Comparison of ENCODE assay signal across 10 cellular contexts in genomic region chr15:64653757-64654156, GRCh38.
DNase-seq lines count a peak whose midpoint lies in the region; ATAC-seq and TF ChIP-seq lines count a peak whose summit lies in the region.
"Had no signal": no experiment of that assay in that cellular context is flagged by ENCODE, and none has a peak within 500 bp of the region (broad histone marks: within the 10 kb centered on the region; RNA-seq: fewer than 3 reads in every experiment).

No MANE protein-coding gene starts in this region.

- POLR2A ChIA-PET in naive thymus-derived CD4-positive, alpha-beta T cell (lab: Charles Lee) = interaction anchor here (0.6 to 1.8 kb wide), 9 partner anchors 20 to 230 kb away, joined by 3 to 8 read pairs (median 4); no protein-coding TSS in a partner anchor

- peak; percentile 31 for ATAC-seq in naive thymus-derived CD4-positive, alpha-beta T cell
- ATAC-seq in esophagus mucosa (no peak), GM19397 (IDR thresholded peaks at IDR 0.05; ENCODE audit: unreplicated experiment) (no peak)
- ATAC-seq: gastrocnemius medialis had no signal

- H3K4me3 ChIP-seq in naive thymus-derived CD4-positive, alpha-beta T cell (ENCODE audit: low read length) = no peak overlapping the region
- H3K4me3 ChIP-seq in tibial artery = no peak overlapping the region
- H3K4me3 ChIP-seq: gastrocnemius medialis had no signal

- H3K4me3 Mint-ChIP-seq in naive thymus-derived CD4-positive, alpha-beta T cell = peak overlapping the region in 3 of 10 donors; percentile 29 to 41 (median 40)
- H3K4me3 Mint-ChIP-seq: activated CD4-positive, alpha-beta memory T cell treated with anti-CD3 and anti-CD28 coated beads for 36 hours had no signal

- no peak overlapping the region for H3K27ac ChIP-seq in naive thymus-derived CD4-positive, alpha-beta T cell (ENCODE audit: low read depth, low read length)
- no peak overlapping the region for H3K27ac ChIP-seq in tibial artery
- H3K27ac ChIP-seq: gastrocnemius medialis had no signal

- H3K4me1 Mint-ChIP-seq in naive thymus-derived CD4-positive, alpha-beta T cell = peaks cover 22 to 65% (median 50%) of the 10 kb centered on the region in 7 donors

- peaks cover 0 to 6% (median 0%) of the 10 kb centered on the region in 3 experiments for H3K36me3 ChIP-seq in naive thymus-derived CD4-positive, alpha-beta T cell (ENCODE audit: control insufficient read depth in 2 of 3, insufficient read depth in 3 of 3, low read length in 3 of 3)
- no peaks in the 10 kb centered on the region for H3K36me3 ChIP-seq in tibial artery
- H3K36me3 ChIP-seq: gastrocnemius medialis had no signal

- CTCF ChIA-PET in naive thymus-derived CD4-positive, alpha-beta T cell (lab: Charles Lee) = interaction anchor here (0.6 to 5.8 kb wide), 28 partner anchors 9 to 438 kb away, joined by 3 to 96 read pairs (median 4); partner anchors contain the start of gene ZNF609

- no peaks in the 10 kb centered on the region for H3K9me3 ChIP-seq in naive thymus-derived CD4-positive, alpha-beta T cell (ENCODE audit: control insufficient read depth in 2 of 3, low read length in 3 of 3)
- H3K9me3 ChIP-seq in tibial artery = no peaks in the 10 kb centered on the region
- H3K9me3 ChIP-seq: gastrocnemius medialis had no signal

- DNase-seq in COR-L47 (lab: John Stamatoyannopoulos, UW) (peak; percentile 15), Kasumi-1 (lab: John Stamatoyannopoulos, UW) (peak; percentile 34 to 58), astrocyte of the hippocampus (ENCODE audit: low read depth, low spot score) (peak; percentile 27), tibial artery (no peak), NCI-H187 treated with DMSO at 0.1 percent for 48 hours (lab: John Stamatoyannopoulos, UW) (no peak)
- DNase-seq in naive thymus-derived CD4-positive, alpha-beta T cell = peak in 5 of 9 donors; percentile 16 to 38 (median 36)
- DNase-seq: activated CD4-positive, alpha-beta memory T cell treated with anti-CD3 and anti-CD28 coated beads for 36 hours; gastrocnemius medialis had no signal

- peak in 1 of 2 experiments; percentile 22 for TF ChIP-seq CTCF in tibial artery (IDR thresholded peaks at IDR 0.05)

- H3K27me3 ChIP-seq in naive thymus-derived CD4-positive, alpha-beta T cell (ENCODE audit: control insufficient read depth in 2 of 2, insufficient read depth in 2 of 2, low read length in 2 of 2) = no peaks in the 10 kb centered on the region
- H3K27me3 ChIP-seq in tibial artery = no peaks in the 10 kb centered on the region
- H3K27me3 ChIP-seq: gastrocnemius medialis had no signal

- peak overlapping the region in 6 of 9 donors; percentile 61 to 87 (median 78) for H3K27ac Mint-ChIP-seq in naive thymus-derived CD4-positive, alpha-beta T cell
- H3K27ac Mint-ChIP-seq: activated CD4-positive, alpha-beta memory T cell treated with anti-CD3 and anti-CD28 coated beads for 36 hours had no signal

- peaks cover 24 to 32% of the 10 kb centered on the region in 2 donors for H3K4me1 ChIP-seq in naive thymus-derived CD4-positive, alpha-beta T cell (ENCODE audit: control insufficient read depth in 2 of 2, insufficient read depth in 2 of 2, low read length in 2 of 2)
- H3K4me1 ChIP-seq in tibial artery = no peaks in the 10 kb centered on the region

- intact Hi-C loops in naive thymus-derived CD4-positive, alpha-beta T cell (cut with micrococcal nuclease) = loop anchor here (1.0 to 5.0 kb wide), 7 partner anchors 36 to 491 kb away; partner anchors contain the start of gene PPIB (in 1 of the 2)
- intact Hi-C loops in tibial artery (cut with DNase I; ENCODE audit: low total_unique reads) = no loop called here

- no peaks in the 10 kb centered on the region for H3K9me3 Mint-ChIP-seq in naive thymus-derived CD4-positive, alpha-beta T cell
- H3K9me3 Mint-ChIP-seq: activated CD4-positive, alpha-beta memory T cell treated with anti-CD3 and anti-CD28 coated beads for 36 hours had no signal

- peaks cover 0 to 6% (median 3%) of the 10 kb centered on the region in 5 donors for H3K36me3 Mint-ChIP-seq in naive thymus-derived CD4-positive, alpha-beta T cell

- no peaks in the 10 kb centered on the region for H3K27me3 Mint-ChIP-seq in naive thymus-derived CD4-positive, alpha-beta T cell
- H3K27me3 Mint-ChIP-seq: activated CD4-positive, alpha-beta memory T cell treated with anti-CD3 and anti-CD28 coated beads for 36 hours had no signal

Comparison
In these comparisons a context has a peak if more than half of its experiments do, and no peak if none do; other contexts are left out.
1. DNase-seq: peak in COR-L47 (single experiment), Kasumi-1 (2 of 2), astrocyte of the hippocampus (single experiment) and naive thymus-derived CD4-positive, alpha-beta T cell (5 of 9); none in tibial artery (0 of 2) and NCI-H187 treated with DMSO at 0.1 percent for 48 hours (single experiment).